Comparison of ENCODE assay signal across 8 cellular contexts in genomic region chr7:100126931-100127865, GRCh38. TPM values are rescaled to one million over a fixed set of nuclear protein-coding genes. Genes with fewer than 3 reads are reported as not detected.
DNase-seq lines count a peak whose midpoint lies in the region; ATAC-seq and TF ChIP-seq lines count a peak whose summit lies in the region.

MBLAC1 (plus strand) TSS chr7:100126967; CDS start chr7:100127396, 429 bp downstream.

- ATAC-seq in HG02870 (IDR thresholded peaks at IDR 0.05; ENCODE audit: unreplicated experiment) (peak; percentile 53), T-helper 17 cell (peak; percentile 82), psoas muscle (peak; percentile 94 to 96 (median 95))

- peaks cover 0 to 34% of the 10 kb centered on the region in 2 donors for H3K4me1 ChIP-seq in right atrium auricular region
- H3K4me1 ChIP-seq in psoas muscle, result peaks cover 17% of the 10 kb centered on the region
- no peaks in the 10 kb centered on the region for H3K4me1 ChIP-seq in urinary bladder (ENCODE audit: insufficient read depth)

- H3K4me3 Mint-ChIP-seq in T-helper 17 cell, result peak within 1 kb of the TSS; percentile 97

- DNase-seq in NCI-H187 (lab: John Stamatoyannopoulos, UW) (peak; percentile 93 to 94), T-helper 17 cell (peak; percentile 79 to 86 (median 86)), right atrium auricular region (ENCODE audit: low spot score) (peak; percentile 87), psoas muscle (peak; percentile 89 to 93)

- H3K36me3 ChIP-seq in right atrium auricular region (no peaks in the 10 kb centered on the region), psoas muscle (ENCODE audit: insufficient read depth in 1 of 2, low read depth in 1 of 2) (peaks cover 0 to 5% of the 10 kb centered on the region in 2 donors), urinary bladder (ENCODE audit: insufficient read depth) (no peaks in the 10 kb centered on the region)

- peak within 1 kb of the TSS; percentile 98 for H3K27ac Mint-ChIP-seq in T-helper 17 cell

- no peak for TF ChIP-seq CTCF in GM12875 (IDR thresholded peaks at IDR 0.05; ENCODE audit: borderline replicate concordance, insufficient read depth, low read depth, low read length)
- no peak for TF ChIP-seq CTCF in right atrium auricular region (IDR thresholded peaks at IDR 0.05)
- no peak for TF ChIP-seq CTCF in psoas muscle (IDR thresholded peaks at IDR 0.05)

- no peaks in the 10 kb centered on the region for H3K27me3 ChIP-seq in right atrium auricular region
- H3K27me3 ChIP-seq in psoas muscle (ENCODE audit: insufficient read depth in 3 of 3, low read length in 2 of 3), result no peaks in the 10 kb centered on the region

- peaks cover 20% of the 10 kb centered on the region for H3K4me1 Mint-ChIP-seq in T-helper 17 cell

- peak within 1 kb of the TSS; percentile 99 for H3K27ac ChIP-seq in angular gyrus (ENCODE audit: low read depth, low read length)
- H3K27ac ChIP-seq in right atrium auricular region, result peak within 1 kb of the TSS; percentile 95 to 97
- H3K27ac ChIP-seq in psoas muscle, result peak within 1 kb of the TSS; percentile 91
- H3K27ac ChIP-seq in urinary bladder (ENCODE audit: low read depth), result peak within 1 kb of the TSS; percentile 94

- H3K4me3 ChIP-seq in GM12875 (ENCODE audit: low read depth, low read length), result peak within 1 kb of the TSS; percentile 87
- H3K4me3 ChIP-seq in right atrium auricular region, result peak within 1 kb of the TSS; percentile 88 to 94
- peak within 1 kb of the TSS; percentile 92 for H3K4me3 ChIP-seq in psoas muscle
- H3K4me3 ChIP-seq in urinary bladder (ENCODE audit: low read depth, low read length), result peak within 1 kb of the TSS; percentile 75

- intact Hi-C loops in psoas muscle (cut with DNase I), result loop anchor here (5.0 kb wide), 3 partner anchors 35 to 135 kb away; partner anchors contain the start of gene COPS6 (in 1 of the 2)

- WGBS in psoas muscle, 3 donors, result 0 to 1% (median 0%) methylated on average over 59 to 85 of the region's 85 CpGs
- WGBS in urinary bladder, result under 1% methylated on average over 85 of the region's 85 CpGs

- no peaks in the 10 kb centered on the region for H3K9me3 ChIP-seq in T-helper 17 cell (ENCODE audit: control insufficient read depth, low read length, poor library complexity, severe bottlenecking)
- no peaks in the 10 kb centered on the region for H3K9me3 ChIP-seq in right atrium auricular region
- no peaks in the 10 kb centered on the region for H3K9me3 ChIP-seq in psoas muscle

- H3K27me3 Mint-ChIP-seq in T-helper 17 cell, result no peaks in the 10 kb centered on the region

- no peaks in the 10 kb centered on the region for H3K36me3 Mint-ChIP-seq in T-helper 17 cell (ENCODE audit: low read depth)

RNA-seq across cellular contexts. Expression of gene MBLAC1, which starts in this region (rescaled TPM):
- total RNA-seq in T-helper 17 cell (1 to 10 TPM; 4.0 to 4.2 TPM), right atrium auricular region (1 to 10 TPM; 3.3 to 6.1 TPM), psoas muscle (1 to 10 TPM in 3 of 4 donors, under 1 TPM in 1; 0.91 to 2.6 (median 1.7) TPM), urinary bladder (1.3 TPM)
- polyA plus RNA-seq in psoas muscle (1 to 10 TPM; 1.8 to 3.8 (median 2.7) TPM), urinary bladder (4.7 TPM)

Comparison
In these comparisons a context has a peak if more than half of its experiments do, and no peak if none do; other contexts are left out.
1. Peak in every context shown above with its lines: DNase-seq, ATAC-seq, H3K4me3 ChIP-seq and H3K27ac ChIP-seq.